ENCODE assay signal across 1 cellular context in the genomic region with DNA sequence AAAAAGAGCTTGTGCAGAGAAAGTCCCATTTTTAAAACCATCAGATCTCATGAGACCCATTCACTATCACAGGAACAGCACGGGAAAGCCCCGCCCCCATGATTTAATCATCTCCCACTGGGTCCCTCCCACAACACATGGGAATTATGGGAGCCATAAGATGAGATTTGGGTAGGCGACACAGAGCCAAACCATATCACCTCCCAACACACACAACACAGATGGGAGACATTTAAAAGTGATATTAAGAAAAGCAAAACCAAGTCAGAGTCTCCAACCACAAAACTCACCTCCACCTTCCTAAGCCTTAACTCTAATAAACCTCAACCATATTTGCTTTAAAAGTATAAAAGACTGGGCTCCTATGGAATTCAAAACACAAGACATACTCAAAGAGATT.
TF ChIP-seq lines count a peak whose summit lies in the region.

No MANE protein-coding gene starts in this region.

TF ChIP-seq in HEK293, 187 proteins besides CTCF, POLR2A, EP300 and RAD21 (continued from another document):
- TF ChIP-seq ZNF76 (tag by site-specific recombination; IDR thresholded peaks at IDR 0.05; ENCODE audit: borderline replicate concordance, low read depth): peak; percentile 53; the same call in 1 of the 2 replicates
